Comparison of ENCODE assay signal across 8 cellular contexts in the genomic region with DNA sequence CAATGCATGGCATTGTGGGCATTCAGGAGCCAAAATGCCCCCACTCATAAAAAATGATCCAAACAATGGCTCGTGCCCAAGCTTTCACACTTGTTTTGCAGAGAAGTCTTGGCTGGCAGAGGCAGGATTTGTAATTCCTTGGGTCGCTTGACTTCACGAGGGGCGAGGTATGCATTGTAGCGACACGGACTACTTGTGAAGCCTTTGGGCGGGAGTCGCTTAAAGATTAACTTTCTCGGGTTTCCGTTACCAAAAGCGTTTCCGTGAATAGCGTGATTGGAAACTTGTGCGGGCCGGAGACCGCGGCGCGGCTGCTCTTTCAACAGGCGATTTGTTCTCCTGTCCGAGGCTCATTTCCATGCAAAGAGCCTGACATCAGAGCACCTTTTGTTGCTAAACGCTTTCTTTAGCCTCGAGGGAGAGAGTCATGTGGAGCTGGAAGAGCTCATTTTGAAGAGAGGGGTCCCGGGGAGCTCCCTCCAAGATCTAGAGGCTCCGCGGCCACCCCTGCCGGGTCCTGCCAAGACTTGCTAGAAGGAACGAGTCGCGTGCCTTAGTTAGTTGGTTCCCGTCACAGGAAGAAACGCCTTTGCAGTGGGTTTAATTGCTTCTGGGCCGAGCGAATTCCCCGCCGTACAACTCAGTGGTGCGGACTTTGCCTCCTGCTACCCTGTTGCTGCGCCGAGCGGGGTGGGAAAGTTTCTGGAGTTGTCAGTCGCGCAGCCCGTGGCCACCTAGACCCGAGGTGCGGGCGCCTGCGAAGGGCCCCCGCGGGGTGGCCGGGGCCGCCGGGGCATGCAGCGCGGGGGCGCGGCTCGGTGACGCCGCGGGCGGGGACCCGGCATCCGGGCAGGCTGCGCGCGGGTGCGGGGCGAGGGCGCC. TPM values are rescaled to one million over a fixed set of nuclear protein-coding genes. Genes with fewer than 3 reads are reported as not detected.
DNase-seq lines count a peak whose midpoint lies in the region; ATAC-seq and TF ChIP-seq lines count a peak whose summit lies in the region.

TSS of gene SASH1 (plus strand) at position 693 of the 882 bp plus-strand sequence. CDS start 230 bp downstream, outside the sequence.

- 0 to 2% (median 1%) methylated on average over 32 to 69 of the region's 69 CpGs for WGBS in heart left ventricle, 4 donors

- H3K27ac ChIP-seq in angular gyrus (ENCODE audit: low read depth, low read length), result peak within 1 kb of the TSS; percentile 93
- peak within 1 kb of the TSS; percentile 74 to 98 (median 92) for H3K27ac ChIP-seq in heart left ventricle

- H3K4me1 ChIP-seq in heart left ventricle, result peaks cover 0 to 55% (median 25%) of the 10 kb centered on the region in 12 donors

- no peak for DNase-seq in BJ (ENCODE audit: low read depth)
- DNase-seq in GM19238 (ENCODE audit: insufficient read length, low spot score), result peak; percentile 43
- peak; percentile 67 to 69 for DNase-seq in NOMO-1 (lab: John Stamatoyannopoulos, UW; ENCODE audit: unreplicated experiment in 2 of 2)
- peak; percentile 68 to 83 (median 73) for DNase-seq in heart left ventricle
- DNase-seq in occipital lobe (lab: John Stamatoyannopoulos, UW), result peak; percentile 57

- TF ChIP-seq POLR2A in heart left ventricle (IDR thresholded peaks at IDR 0.05), result peak in 1 of 2 donors; percentile 50

- POLR2A ChIA-PET in BJ (lab: Charles Lee), result interaction anchor here (0.6 kb wide), 1 partner anchor 152 kb away, joined by 7 read pairs; no protein-coding TSS in a partner anchor

- ATAC-seq in HG03378 (IDR thresholded peaks at IDR 0.05; ENCODE audit: unreplicated experiment) (peak; percentile 72), heart left ventricle (peak; percentile 75 to 88 (median 86)), GM18858 (IDR thresholded peaks at IDR 0.05; ENCODE audit: unreplicated experiment) (no peak)

- CTCF ChIA-PET in BJ (lab: Yijun Ruan, JAX), result interaction anchor here (1.1 to 1.5 kb wide), 2 partner anchors 110 to 182 kb away, joined by 3 to 5 read pairs; no protein-coding TSS in a partner anchor

- H3K36me3 ChIP-seq in BJ (ENCODE audit: control insufficient read depth, insufficient read depth, low read length), result no peaks in the 10 kb centered on the region
- no peaks in the 10 kb centered on the region for H3K36me3 ChIP-seq in heart left ventricle

- H3K27me3 ChIP-seq in BJ (ENCODE audit: control insufficient read depth, insufficient read depth, low read length), result no peaks in the 10 kb centered on the region
- H3K27me3 ChIP-seq in heart left ventricle, result no peaks in the 10 kb centered on the region

- intact Hi-C loops in heart left ventricle (cut with DNase I), result loop anchor here (1.0 to 10.0 kb wide), 8 partner anchors 27 to 122 kb away; no protein-coding TSS in a partner anchor

- peak within 1 kb of the TSS; percentile 87 for H3K4me3 ChIP-seq in BJ (ENCODE audit: low read depth, low read length)
- peak within 1 kb of the TSS; percentile 45 to 89 (median 81) for H3K4me3 ChIP-seq in heart left ventricle

- TF ChIP-seq CTCF in BJ (IDR thresholded peaks at IDR 0.05; ENCODE audit: insufficient read depth, low read depth, low read length) (no peak), heart left ventricle (IDR thresholded peaks at IDR 0.05) (no peak)

- H3K9me3 ChIP-seq in heart left ventricle, result no peaks in the 10 kb centered on the region

RNA-seq across cellular contexts. Expression of gene SASH1, which starts in this region (rescaled TPM):
- polyA plus RNA-seq in BJ (2011; rRNA removed), result 30.4 and 32.2 TPM in 2 replicates
- polyA minus RNA-seq in BJ (2011; rRNA and poly(A)+ RNA removed), result 52.7 and 64.8 TPM in 2 replicates
- total RNA-seq in heart left ventricle, result 10 to 100 TPM; 19.0 to 47.5 (median 29.8) TPM
- polyA plus RNA-seq in heart left ventricle, result 10 to 100 TPM; 10.7 to 12.7 TPM
- total RNA-seq in occipital lobe, result 25.4 TPM
